ENCODE assay signal across 3 cellular contexts in genomic region chr14:96347957-96348356, GRCh38. TPM values are rescaled to one million over a fixed set of nuclear protein-coding genes. Genes with fewer than 3 reads are reported as not detected.
"Had no signal": no experiment of that assay in that cellular context is flagged by ENCODE, and none has a peak within 500 bp of the region (broad histone marks: within the 10 kb centered on the region; RNA-seq: fewer than 3 reads in every experiment).

No MANE protein-coding gene starts in this region.

RNA-seq across cellular contexts. Expression of gene AK7, which starts 44.0 kb away (rescaled TPM):
- total RNA-seq: natural killer cell; natural killer cell treated with Interleukin-12 subunit alpha and Interleukin-12 subunit beta and Interleukin-15 and Interleukin-18, amount 100 ng/mL, for 72 hours; osteocyte had no signal
